In genomic region chr1:78114034-78114956, GRCh38 we compare ENCODE assay signal across 8 cellular contexts.
A peak's percentile ranks its signal among the peaks of the same experiment; 100 is the strongest.
DNase-seq lines count a peak whose midpoint lies in the region; ATAC-seq, FAIRE-seq and TF ChIP-seq lines count a peak whose summit lies in the region.

No MANE protein-coding gene starts in this region.

- H3K4me1 ChIP-seq in OCI-LY1 (ENCODE audit: insufficient read depth, low read length, severe bottlenecking), result no peaks in the 10 kb centered on the region

- no peak overlapping the region; the same call in 1 of the 2 replicates for H2AFZ ChIP-seq in OCI-LY1 (ENCODE audit: low read length)

- peak; percentile 78 for DNase-seq in EL
- peak; percentile 29 for DNase-seq in HuH-7.5 (ENCODE audit: low spot score)
- DNase-seq in activated T-cell treated with anti-CD3 and anti-CD28 coated beads, Interleukin-2, amount 50 U/mL, for 48 hours, result peak; percentile 53 to 66
- peak; percentile 90 for DNase-seq in fibroblast of pulmonary artery (ENCODE audit: low read depth)
- DNase-seq in nucleus accumbens (lab: John Stamatoyannopoulos, UW), result peak in 41 of 56 donors; percentile 2 to 72 (median 22)
- DNase-seq in urothelium cell line (ENCODE audit: low spot score), result peak; percentile 60

- H3K9me2 ChIP-seq in OCI-LY1 (ENCODE audit: low read depth, low read length), result no peaks in the 10 kb centered on the region

- no peaks in the 10 kb centered on the region for H4K20me1 ChIP-seq in OCI-LY1 (ENCODE audit: insufficient read depth, low read length)

- TF ChIP-seq CTCF in OCI-LY1 (IDR thresholded peaks at IDR 0.05; ENCODE audit: low read length) (peak; percentile 98), fibroblast of pulmonary artery (IDR thresholded peaks at IDR 0.05; ENCODE audit: low read length, missing control alignments) (peak; percentile 82)

- H3K4me3 ChIP-seq in OCI-LY1 (ENCODE audit: low read depth, low read length, poor library complexity, severe bottlenecking), result no peak overlapping the region
- no peak overlapping the region for H3K4me3 ChIP-seq in fibroblast of pulmonary artery (replicated peaks; ENCODE audit: low read depth, low read length)

- H3K27me3 ChIP-seq in OCI-LY1 (ENCODE audit: insufficient read depth, low read length), result no peaks in the 10 kb centered on the region

- no peak overlapping the region for H3K27ac ChIP-seq in OCI-LY1 (ENCODE audit: low read depth, low read length, poor library complexity, severe bottlenecking)

- H3K9me3 ChIP-seq in OCI-LY1 (ENCODE audit: low read length), result no peaks in the 10 kb centered on the region

- ATAC-seq in GM21619 (IDR thresholded peaks at IDR 0.05; ENCODE audit: unreplicated experiment), result peak; percentile 90

- no peaks in the 10 kb centered on the region for H3K36me3 ChIP-seq in OCI-LY1 (ENCODE audit: insufficient read depth, low read length)

- no peak overlapping the region for H3K4me2 ChIP-seq in OCI-LY1 (ENCODE audit: low read length)

- no peak for FAIRE-seq in urothelium cell line (lab: Jason Lieb, UNC)

- H3F3A ChIP-seq in OCI-LY1 (ENCODE audit: insufficient read depth, low read length), result no peaks in the 10 kb centered on the region

- no peaks in the 10 kb centered on the region for H3K79me2 ChIP-seq in OCI-LY1 (ENCODE audit: insufficient read depth, low read length)

- H3K9ac ChIP-seq in OCI-LY1 (ENCODE audit: low read length), result no peak overlapping the region

Comparison
In these comparisons a context has a peak if more than half of its experiments do, and no peak if none do; other contexts are left out.
1. DNase-seq: peak in every context shown above with its lines; median percentile 90 in fibroblast of pulmonary artery; 78 in EL; 60 in urothelium cell line; 60 in activated T-cell treated with anti-CD3 and anti-CD28 coated beads, Interleukin-2, amount 50 U/mL, for 48 hours; 29 in HuH-7.5; 22 in nucleus accumbens.